8 cellular contexts compared by ENCODE assay signal in genomic region chr1:219188331-219188803, GRCh38. TPM values are rescaled to one million over a fixed set of nuclear protein-coding genes. Genes with fewer than 3 reads are reported as not detected.
DNase-seq lines count a peak whose midpoint lies in the region; ATAC-seq and TF ChIP-seq lines count a peak whose summit lies in the region.

No MANE protein-coding gene starts in this region.

- peaks cover 23% of the 10 kb centered on the region for H3K4me1 Mint-ChIP-seq in chondrocyte (ENCODE audit: low read depth)
- peaks cover 12 to 49% (median 35%) of the 10 kb centered on the region in 4 donors for H3K4me1 Mint-ChIP-seq in naive thymus-derived CD8-positive, alpha-beta T cell
- H3K4me1 Mint-ChIP-seq in neural progenitor cell: peaks cover 3% of the 10 kb centered on the region

- ATAC-seq in GM19324 (IDR thresholded peaks at IDR 0.05; ENCODE audit: low FRiP score, unreplicated experiment): peak; percentile 49
- peak; percentile 52 for ATAC-seq in HG03354 (IDR thresholded peaks at IDR 0.05; ENCODE audit: poor library complexity, severe bottlenecking, unreplicated experiment)
- ATAC-seq in naive thymus-derived CD8-positive, alpha-beta T cell: no peak

- H3K9me3 ChIP-seq in neural progenitor cell (ENCODE audit: low read depth): no peaks in the 10 kb centered on the region

- peak overlapping the region; percentile 27 for H3K27ac Mint-ChIP-seq in chondrocyte (ENCODE audit: unreplicated experiment)
- H3K27ac Mint-ChIP-seq in naive thymus-derived CD8-positive, alpha-beta T cell: peak overlapping the region in 1 of 10 donors; percentile 69
- no peak overlapping the region for H3K27ac Mint-ChIP-seq in neural progenitor cell

- no peak overlapping the region for H3K27ac ChIP-seq in neural progenitor cell

- no peak overlapping the region for H2AFZ ChIP-seq in neural progenitor cell (replicated peaks)

- H3F3A ChIP-seq in neural progenitor cell (ENCODE audit: low read depth): no peaks in the 10 kb centered on the region

- no peaks in the 10 kb centered on the region for H3K27me3 Mint-ChIP-seq in chondrocyte (ENCODE audit: low read depth)
- no peaks in the 10 kb centered on the region for H3K27me3 Mint-ChIP-seq in naive thymus-derived CD8-positive, alpha-beta T cell
- H3K27me3 Mint-ChIP-seq in neural progenitor cell (ENCODE audit: insufficient read depth, low read depth): no peaks in the 10 kb centered on the region

- no peak overlapping the region for H3K4me3 Mint-ChIP-seq in chondrocyte (ENCODE audit: unreplicated experiment)
- peak overlapping the region in 1 of 10 donors; percentile 13 for H3K4me3 Mint-ChIP-seq in naive thymus-derived CD8-positive, alpha-beta T cell
- no peak overlapping the region for H3K4me3 Mint-ChIP-seq in neural progenitor cell

- H3K36me3 Mint-ChIP-seq in chondrocyte (ENCODE audit: low read depth) (peaks cover 7% of the 10 kb centered on the region), neural progenitor cell (peaks cover 26% of the 10 kb centered on the region)
- peaks cover 5 to 34% (median 32%) of the 10 kb centered on the region in 3 donors for H3K36me3 Mint-ChIP-seq in naive thymus-derived CD8-positive, alpha-beta T cell

- H3K36me3 ChIP-seq in neural progenitor cell: no peaks in the 10 kb centered on the region

- no peaks in the 10 kb centered on the region for H3K4me1 ChIP-seq in neural progenitor cell

- H3K9me3 Mint-ChIP-seq in chondrocyte (ENCODE audit: low read depth) (peaks cover 17% of the 10 kb centered on the region), neural progenitor cell (peaks cover 2% of the 10 kb centered on the region)
- peaks cover 0 to 4% (median 0%) of the 10 kb centered on the region in 9 donors for H3K9me3 Mint-ChIP-seq in naive thymus-derived CD8-positive, alpha-beta T cell

- no peak overlapping the region for H3K4me3 ChIP-seq in neural progenitor cell

- peaks cover 15% of the 10 kb centered on the region for H3K79me2 ChIP-seq in neural progenitor cell (ENCODE audit: low read depth)

- DNase-seq in A172 (ENCODE audit: low spot score) (peak; percentile 8), chondrocyte (ENCODE audit: low spot score) (no peak), T-helper 9 cell (no peak), NCI-H446 (lab: John Stamatoyannopoulos, UW) (no peak), neural progenitor cell (ENCODE audit: low spot score) (no peak)
- DNase-seq in naive thymus-derived CD8-positive, alpha-beta T cell: no peak

- TF ChIP-seq CTCF in chondrocyte (IDR thresholded peaks at IDR 0.05) (no peak), neural progenitor cell (IDR thresholded peaks at IDR 0.05) (no peak)

- POLR2A ChIA-PET in naive thymus-derived CD8-positive, alpha-beta T cell (lab: Charles Lee): interaction anchor here (1.7 kb wide), 1 partner anchor 15 kb away, joined by 6 read pairs; the partner anchor contains the start of gene LYPLAL1

- H3K9ac ChIP-seq in neural progenitor cell: no peak overlapping the region

- H3K4me2 ChIP-seq in neural progenitor cell: no peak overlapping the region

- no peaks in the 10 kb centered on the region for H4K20me1 ChIP-seq in neural progenitor cell (ENCODE audit: low read depth)

- H3K27me3 ChIP-seq in neural progenitor cell: no peaks in the 10 kb centered on the region

RNA-seq across cellular contexts. Expression of gene LYPLAL1, which starts 14.7 kb away (rescaled TPM):
- total RNA-seq in A172 (2014; rRNA removed; shearing (Covaris generic)): 50.8 and 54.0 TPM in 2 replicates
- 16.6 to 21.0 TPM (median 17.9 TPM) in 3 replicates for total RNA-seq in chondrocyte
- total RNA-seq in naive thymus-derived CD8-positive, alpha-beta T cell: 10 to 100 TPM; 22.4 to 23.2 TPM
- polyA plus RNA-seq in naive thymus-derived CD8-positive, alpha-beta T cell: 10 to 100 TPM; 18.8 to 36.3 (median 27.3) TPM
- total RNA-seq in neural progenitor cell (ENCODE audit: low replicate concordance): 12.9 and 35.4 TPM in 2 replicates

Comparison
In these comparisons a context has a peak if more than half of its experiments do, and no peak if none do; other contexts are left out.
1. ATAC-seq: peak in GM19324 (single experiment) and HG03354 (single experiment); none in naive thymus-derived CD8-positive, alpha-beta T cell (0 of 2).